1 cellular context compared by ENCODE assay signal in the genomic region with DNA sequence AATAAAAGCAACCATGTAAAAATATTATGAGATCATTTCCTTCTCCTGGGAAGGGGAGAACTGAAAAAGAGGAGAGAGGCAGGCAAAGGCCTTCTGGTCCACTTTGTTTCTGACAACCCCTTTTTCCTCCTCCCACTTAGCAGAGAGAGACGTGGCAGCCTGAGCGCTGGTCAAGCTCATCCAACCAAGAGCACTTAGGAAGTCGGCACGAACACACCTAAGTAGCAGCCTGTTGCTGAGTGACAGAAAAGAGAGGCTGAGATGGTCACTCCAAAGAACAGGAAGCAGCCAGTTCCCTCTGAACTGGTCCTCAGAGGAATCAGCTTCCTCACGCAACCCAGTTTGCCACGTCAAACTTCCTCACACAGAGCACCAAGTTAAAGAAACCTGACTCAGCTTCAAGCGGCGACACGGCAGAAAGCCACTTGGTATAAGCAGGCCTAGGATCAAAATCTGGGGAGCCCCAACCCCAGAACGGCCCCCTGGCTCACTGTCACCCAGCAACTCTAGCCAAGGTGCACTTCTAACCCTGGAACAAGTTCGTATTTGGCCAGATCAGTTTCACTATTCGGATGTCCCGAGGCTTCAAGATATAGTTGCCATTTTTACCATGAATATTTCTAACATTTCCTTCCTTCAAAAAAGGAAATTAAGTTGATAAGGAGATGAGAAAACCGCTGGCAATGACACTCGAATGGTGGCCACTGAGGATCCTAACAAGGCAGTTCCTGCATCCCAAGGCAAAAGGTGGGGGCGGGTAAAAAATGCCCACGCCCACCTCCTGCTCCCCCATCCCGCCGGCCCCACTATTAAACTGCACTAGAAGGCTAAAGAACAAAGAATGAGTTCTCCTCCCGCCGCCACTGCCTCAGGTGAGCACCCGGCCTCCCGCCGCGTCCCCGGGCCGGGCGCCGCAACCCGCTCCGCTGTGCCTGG.
TF ChIP-seq lines count a peak whose summit lies in the region.

No MANE protein-coding gene starts in this region.

TF ChIP-seq in HepG2, 621 proteins besides CTCF, POLR2A, EP300 and RAD21 (continued from another document and continues in another):
- TF ChIP-seq, protein P1, sequence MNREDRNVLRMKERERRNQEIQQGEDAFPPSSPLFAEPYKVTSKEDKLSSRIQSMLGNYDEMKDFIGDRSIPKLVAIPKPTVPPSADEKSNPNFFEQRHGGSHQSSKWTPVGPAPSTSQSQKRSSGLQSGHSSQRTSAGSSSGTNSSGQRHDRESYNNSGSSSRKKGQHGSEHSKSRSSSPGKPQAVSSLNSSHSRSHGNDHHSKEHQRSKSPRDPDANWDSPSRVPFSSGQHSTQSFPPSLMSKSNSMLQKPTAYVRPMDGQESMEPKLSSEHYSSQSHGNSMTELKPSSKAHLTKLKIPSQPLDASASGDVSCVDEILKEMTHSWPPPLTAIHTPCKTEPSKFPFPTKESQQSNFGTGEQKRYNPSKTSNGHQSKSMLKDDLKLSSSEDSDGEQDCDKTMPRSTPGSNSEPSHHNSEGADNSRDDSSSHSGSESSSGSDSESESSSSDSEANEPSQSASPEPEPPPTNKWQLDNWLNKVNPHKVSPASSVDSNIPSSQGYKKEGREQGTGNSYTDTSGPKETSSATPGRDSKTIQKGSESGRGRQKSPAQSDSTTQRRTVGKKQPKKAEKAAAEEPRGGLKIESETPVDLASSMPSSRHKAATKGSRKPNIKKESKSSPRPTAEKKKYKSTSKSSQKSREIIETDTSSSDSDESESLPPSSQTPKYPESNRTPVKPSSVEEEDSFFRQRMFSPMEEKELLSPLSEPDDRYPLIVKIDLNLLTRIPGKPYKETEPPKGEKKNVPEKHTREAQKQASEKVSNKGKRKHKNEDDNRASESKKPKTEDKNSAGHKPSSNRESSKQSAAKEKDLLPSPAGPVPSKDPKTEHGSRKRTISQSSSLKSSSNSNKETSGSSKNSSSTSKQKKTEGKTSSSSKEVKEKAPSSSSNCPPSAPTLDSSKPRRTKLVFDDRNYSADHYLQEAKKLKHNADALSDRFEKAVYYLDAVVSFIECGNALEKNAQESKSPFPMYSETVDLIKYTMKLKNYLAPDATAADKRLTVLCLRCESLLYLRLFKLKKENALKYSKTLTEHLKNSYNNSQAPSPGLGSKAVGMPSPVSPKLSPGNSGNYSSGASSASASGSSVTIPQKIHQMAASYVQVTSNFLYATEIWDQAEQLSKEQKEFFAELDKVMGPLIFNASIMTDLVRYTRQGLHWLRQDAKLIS (CRISPR knock-in tag; IDR thresholded peaks at IDR 0.05) = no peak
- no peak for TF ChIP-seq NFE2L1 (CRISPR knock-in tag; IDR thresholded peaks at IDR 0.05; ENCODE audit: borderline replicate concordance)
- TF ChIP-seq, protein P2, sequence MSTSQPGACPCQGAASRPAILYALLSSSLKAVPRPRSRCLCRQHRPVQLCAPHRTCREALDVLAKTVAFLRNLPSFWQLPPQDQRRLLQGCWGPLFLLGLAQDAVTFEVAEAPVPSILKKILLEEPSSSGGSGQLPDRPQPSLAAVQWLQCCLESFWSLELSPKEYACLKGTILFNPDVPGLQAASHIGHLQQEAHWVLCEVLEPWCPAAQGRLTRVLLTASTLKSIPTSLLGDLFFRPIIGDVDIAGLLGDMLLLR (CRISPR knock-in tag; IDR thresholded peaks at IDR 0.05) = no peak
- no peak for TF ChIP-seq ZNF709 (CRISPR knock-in tag; IDR thresholded peaks at IDR 0.05)
- no peak for TF ChIP-seq ZNF773 (CRISPR knock-in tag; IDR thresholded peaks at IDR 0.05; ENCODE audit: borderline replicate concordance)
- TF ChIP-seq, protein P3, sequence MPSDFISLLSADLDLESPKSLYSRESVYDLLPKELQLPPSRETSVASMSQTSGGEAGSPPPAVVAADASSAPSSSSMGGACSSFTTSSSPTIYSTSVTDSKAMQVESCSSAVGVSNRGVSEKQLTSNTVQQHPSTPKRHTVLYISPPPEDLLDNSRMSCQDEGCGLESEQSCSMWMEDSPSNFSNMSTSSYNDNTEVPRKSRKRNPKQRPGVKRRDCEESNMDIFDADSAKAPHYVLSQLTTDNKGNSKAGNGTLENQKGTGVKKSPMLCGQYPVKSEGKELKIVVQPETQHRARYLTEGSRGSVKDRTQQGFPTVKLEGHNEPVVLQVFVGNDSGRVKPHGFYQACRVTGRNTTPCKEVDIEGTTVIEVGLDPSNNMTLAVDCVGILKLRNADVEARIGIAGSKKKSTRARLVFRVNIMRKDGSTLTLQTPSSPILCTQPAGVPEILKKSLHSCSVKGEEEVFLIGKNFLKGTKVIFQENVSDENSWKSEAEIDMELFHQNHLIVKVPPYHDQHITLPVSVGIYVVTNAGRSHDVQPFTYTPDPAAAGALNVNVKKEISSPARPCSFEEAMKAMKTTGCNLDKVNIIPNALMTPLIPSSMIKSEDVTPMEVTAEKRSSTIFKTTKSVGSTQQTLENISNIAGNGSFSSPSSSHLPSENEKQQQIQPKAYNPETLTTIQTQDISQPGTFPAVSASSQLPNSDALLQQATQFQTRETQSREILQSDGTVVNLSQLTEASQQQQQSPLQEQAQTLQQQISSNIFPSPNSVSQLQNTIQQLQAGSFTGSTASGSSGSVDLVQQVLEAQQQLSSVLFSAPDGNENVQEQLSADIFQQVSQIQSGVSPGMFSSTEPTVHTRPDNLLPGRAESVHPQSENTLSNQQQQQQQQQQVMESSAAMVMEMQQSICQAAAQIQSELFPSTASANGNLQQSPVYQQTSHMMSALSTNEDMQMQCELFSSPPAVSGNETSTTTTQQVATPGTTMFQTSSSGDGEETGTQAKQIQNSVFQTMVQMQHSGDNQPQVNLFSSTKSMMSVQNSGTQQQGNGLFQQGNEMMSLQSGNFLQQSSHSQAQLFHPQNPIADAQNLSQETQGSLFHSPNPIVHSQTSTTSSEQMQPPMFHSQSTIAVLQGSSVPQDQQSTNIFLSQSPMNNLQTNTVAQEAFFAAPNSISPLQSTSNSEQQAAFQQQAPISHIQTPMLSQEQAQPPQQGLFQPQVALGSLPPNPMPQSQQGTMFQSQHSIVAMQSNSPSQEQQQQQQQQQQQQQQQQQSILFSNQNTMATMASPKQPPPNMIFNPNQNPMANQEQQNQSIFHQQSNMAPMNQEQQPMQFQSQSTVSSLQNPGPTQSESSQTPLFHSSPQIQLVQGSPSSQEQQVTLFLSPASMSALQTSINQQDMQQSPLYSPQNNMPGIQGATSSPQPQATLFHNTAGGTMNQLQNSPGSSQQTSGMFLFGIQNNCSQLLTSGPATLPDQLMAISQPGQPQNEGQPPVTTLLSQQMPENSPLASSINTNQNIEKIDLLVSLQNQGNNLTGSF (CRISPR knock-in tag; IDR thresholded peaks at IDR 0.05) = no peak
- no peak for TF ChIP-seq ISL2 (CRISPR knock-in tag; IDR thresholded peaks at IDR 0.05)
- TF ChIP-seq, protein P4, sequence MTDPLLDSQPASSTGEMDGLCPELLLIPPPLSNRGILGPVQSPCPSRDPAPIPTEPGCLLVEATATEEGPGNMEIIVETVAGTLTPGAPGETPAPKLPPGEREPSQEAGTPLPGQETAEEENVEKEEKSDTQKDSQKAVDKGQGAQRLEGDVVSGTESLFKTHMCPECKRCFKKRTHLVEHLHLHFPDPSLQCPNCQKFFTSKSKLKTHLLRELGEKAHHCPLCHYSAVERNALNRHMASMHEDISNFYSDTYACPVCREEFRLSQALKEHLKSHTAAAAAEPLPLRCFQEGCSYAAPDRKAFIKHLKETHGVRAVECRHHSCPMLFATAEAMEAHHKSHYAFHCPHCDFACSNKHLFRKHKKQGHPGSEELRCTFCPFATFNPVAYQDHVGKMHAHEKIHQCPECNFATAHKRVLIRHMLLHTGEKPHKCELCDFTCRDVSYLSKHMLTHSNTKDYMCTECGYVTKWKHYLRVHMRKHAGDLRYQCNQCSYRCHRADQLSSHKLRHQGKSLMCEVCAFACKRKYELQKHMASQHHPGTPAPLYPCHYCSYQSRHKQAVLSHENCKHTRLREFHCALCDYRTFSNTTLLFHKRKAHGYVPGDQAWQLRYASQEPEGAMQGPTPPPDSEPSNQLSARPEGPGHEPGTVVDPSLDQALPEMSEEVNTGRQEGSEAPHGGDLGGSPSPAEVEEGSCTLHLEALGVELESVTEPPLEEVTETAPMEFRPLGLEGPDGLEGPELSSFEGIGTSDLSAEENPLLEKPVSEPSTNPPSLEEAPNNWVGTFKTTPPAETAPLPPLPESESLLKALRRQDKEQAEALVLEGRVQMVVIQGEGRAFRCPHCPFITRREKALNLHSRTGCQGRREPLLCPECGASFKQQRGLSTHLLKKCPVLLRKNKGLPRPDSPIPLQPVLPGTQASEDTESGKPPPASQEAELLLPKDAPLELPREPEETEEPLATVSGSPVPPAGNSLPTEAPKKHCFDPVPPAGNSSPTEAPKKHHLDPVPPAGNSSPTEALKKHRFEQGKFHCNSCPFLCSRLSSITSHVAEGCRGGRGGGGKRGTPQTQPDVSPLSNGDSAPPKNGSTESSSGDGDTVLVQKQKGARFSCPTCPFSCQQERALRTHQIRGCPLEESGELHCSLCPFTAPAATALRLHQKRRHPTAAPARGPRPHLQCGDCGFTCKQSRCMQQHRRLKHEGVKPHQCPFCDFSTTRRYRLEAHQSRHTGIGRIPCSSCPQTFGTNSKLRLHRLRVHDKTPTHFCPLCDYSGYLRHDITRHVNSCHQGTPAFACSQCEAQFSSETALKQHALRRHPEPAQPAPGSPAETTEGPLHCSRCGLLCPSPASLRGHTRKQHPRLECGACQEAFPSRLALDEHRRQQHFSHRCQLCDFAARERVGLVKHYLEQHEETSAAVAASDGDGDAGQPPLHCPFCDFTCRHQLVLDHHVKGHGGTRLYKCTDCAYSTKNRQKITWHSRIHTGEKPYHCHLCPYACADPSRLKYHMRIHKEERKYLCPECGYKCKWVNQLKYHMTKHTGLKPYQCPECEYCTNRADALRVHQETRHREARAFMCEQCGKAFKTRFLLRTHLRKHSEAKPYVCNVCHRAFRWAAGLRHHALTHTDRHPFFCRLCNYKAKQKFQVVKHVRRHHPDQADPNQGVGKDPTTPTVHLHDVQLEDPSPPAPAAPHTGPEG (CRISPR knock-in tag; IDR thresholded peaks at IDR 0.05) = no peak
- TF ChIP-seq, protein P5, sequence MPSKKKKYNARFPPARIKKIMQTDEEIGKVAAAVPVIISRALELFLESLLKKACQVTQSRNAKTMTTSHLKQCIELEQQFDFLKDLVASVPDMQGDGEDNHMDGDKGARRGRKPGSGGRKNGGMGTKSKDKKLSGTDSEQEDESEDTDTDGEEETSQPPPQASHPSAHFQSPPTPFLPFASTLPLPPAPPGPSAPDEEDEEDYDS (CRISPR knock-in tag; IDR thresholded peaks at IDR 0.05) = peak; percentile 64; the same call in 1 of the 2 replicates
- no peak for TF ChIP-seq PAX8 (CRISPR knock-in tag; IDR thresholded peaks at IDR 0.05; ENCODE audit: borderline replicate concordance)
- no peak for TF ChIP-seq HMGA1 (CRISPR knock-in tag; conservative IDR thresholded peaks at IDR 0.05)
- TF ChIP-seq SMC3 (IDR thresholded peaks at IDR 0.05; ENCODE audit: low read length) = no peak
- TF ChIP-seq, protein P6, sequence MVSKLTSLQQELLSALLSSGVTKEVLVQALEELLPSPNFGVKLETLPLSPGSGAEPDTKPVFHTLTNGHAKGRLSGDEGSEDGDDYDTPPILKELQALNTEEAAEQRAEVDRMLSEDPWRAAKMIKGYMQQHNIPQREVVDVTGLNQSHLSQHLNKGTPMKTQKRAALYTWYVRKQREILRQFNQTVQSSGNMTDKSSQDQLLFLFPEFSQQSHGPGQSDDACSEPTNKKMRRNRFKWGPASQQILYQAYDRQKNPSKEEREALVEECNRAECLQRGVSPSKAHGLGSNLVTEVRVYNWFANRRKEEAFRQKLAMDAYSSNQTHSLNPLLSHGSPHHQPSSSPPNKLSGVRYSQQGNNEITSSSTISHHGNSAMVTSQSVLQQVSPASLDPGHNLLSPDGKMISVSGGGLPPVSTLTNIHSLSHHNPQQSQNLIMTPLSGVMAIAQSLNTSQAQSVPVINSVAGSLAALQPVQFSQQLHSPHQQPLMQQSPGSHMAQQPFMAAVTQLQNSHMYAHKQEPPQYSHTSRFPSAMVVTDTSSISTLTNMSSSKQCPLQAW (CRISPR knock-in tag; IDR thresholded peaks at IDR 0.05) = no peak
- TF ChIP-seq, protein P7, sequence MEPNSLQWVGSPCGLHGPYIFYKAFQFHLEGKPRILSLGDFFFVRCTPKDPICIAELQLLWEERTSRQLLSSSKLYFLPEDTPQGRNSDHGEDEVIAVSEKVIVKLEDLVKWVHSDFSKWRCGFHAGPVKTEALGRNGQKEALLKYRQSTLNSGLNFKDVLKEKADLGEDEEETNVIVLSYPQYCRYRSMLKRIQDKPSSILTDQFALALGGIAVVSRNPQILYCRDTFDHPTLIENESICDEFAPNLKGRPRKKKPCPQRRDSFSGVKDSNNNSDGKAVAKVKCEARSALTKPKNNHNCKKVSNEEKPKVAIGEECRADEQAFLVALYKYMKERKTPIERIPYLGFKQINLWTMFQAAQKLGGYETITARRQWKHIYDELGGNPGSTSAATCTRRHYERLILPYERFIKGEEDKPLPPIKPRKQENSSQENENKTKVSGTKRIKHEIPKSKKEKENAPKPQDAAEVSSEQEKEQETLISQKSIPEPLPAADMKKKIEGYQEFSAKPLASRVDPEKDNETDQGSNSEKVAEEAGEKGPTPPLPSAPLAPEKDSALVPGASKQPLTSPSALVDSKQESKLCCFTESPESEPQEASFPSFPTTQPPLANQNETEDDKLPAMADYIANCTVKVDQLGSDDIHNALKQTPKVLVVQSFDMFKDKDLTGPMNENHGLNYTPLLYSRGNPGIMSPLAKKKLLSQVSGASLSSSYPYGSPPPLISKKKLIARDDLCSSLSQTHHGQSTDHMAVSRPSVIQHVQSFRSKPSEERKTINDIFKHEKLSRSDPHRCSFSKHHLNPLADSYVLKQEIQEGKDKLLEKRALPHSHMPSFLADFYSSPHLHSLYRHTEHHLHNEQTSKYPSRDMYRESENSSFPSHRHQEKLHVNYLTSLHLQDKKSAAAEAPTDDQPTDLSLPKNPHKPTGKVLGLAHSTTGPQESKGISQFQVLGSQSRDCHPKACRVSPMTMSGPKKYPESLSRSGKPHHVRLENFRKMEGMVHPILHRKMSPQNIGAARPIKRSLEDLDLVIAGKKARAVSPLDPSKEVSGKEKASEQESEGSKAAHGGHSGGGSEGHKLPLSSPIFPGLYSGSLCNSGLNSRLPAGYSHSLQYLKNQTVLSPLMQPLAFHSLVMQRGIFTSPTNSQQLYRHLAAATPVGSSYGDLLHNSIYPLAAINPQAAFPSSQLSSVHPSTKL (CRISPR knock-in tag; IDR thresholded peaks at IDR 0.05) = peak; percentile 35; the same call in 1 of the 2 replicates
- TF ChIP-seq, protein P8, sequence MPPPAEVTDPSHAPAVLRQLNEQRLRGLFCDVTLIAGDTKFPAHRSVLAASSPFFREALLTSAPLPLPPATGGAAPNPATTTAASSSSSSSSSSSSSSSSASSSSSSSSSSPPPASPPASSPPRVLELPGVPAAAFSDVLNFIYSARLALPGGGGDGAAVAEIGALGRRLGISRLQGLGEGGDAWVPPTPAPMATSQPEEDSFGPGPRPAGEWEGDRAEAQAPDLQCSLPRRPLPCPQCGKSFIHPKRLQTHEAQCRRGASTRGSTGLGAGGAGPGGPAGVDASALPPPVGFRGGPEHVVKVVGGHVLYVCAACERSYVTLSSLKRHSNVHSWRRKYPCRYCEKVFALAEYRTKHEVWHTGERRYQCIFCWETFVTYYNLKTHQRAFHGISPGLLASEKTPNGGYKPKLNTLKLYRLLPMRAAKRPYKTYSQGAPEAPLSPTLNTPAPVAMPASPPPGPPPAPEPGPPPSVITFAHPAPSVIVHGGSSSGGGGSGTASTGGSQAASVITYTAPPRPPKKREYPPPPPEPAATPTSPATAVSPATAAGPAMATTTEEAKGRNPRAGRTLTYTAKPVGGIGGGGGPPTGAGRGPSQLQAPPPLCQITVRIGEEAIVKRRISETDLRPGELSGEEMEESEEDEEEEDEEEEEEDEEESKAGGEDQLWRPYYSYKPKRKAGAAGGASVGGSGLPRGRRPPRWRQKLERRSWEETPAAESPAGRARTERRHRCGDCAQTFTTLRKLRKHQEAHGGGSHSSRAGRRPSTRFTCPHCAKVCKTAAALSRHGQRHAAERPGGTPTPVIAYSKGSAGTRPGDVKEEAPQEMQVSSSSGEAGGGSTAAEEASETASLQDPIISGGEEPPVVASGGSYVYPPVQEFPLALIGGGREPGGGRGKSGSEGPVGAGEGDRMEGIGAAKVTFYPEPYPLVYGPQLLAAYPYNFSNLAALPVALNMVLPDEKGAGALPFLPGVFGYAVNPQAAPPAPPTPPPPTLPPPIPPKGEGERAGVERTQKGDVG (CRISPR knock-in tag; IDR thresholded peaks at IDR 0.05; ENCODE audit: borderline replicate concordance) = no peak
- no peak for TF ChIP-seq RBFOX2 (IDR thresholded peaks at IDR 0.05; ENCODE audit: low read depth, low read length)
- no peak for TF ChIP-seq ZNF83 (CRISPR knock-in tag; IDR thresholded peaks at IDR 0.05; ENCODE audit: borderline replicate concordance)
- no peak for TF ChIP-seq RBM22 (optimal IDR thresholded peaks at IDR 0.05; ENCODE audit: low read length)
